In genomic region chr2:233082222-233082933, GRCh38 we compare ENCODE assay signal across 8 cellular contexts. TPM values are rescaled to one million over a fixed set of nuclear protein-coding genes. Genes with fewer than 3 reads are reported as not detected.
A peak's percentile ranks its signal among the peaks of the same experiment; 100 is the strongest.
DNase-seq lines count a peak whose midpoint lies in the region; ATAC-seq and TF ChIP-seq lines count a peak whose summit lies in the region.

No MANE protein-coding gene starts in this region.

- H3K9ac ChIP-seq in colonic mucosa (ENCODE audit: low read depth in 2 of 2, low read length in 2 of 2) = no peak overlapping the region

- intact Hi-C loops in colonic mucosa (cut with DNase I) (no loop called here), Caco-2 (cut with micrococcal nuclease; ENCODE audit: unreplicated experiment) (no loop called here)

- BruUV-seq in Caco-2 (replicated peaks; lab: Mats Ljungman, UMichigan) = no TSS peak

- H3K27ac ChIP-seq in colonic mucosa = peak overlapping the region; percentile 54

- H3K36me3 Mint-ChIP-seq in Caco-2 (ENCODE audit: insufficient read depth, unreplicated experiment) (no peaks in the 10 kb centered on the region), nephron progenitor cell (ENCODE audit: low read depth) (no peaks in the 10 kb centered on the region)

- no peaks in the 10 kb centered on the region for H3K9me3 Mint-ChIP-seq in Caco-2 (ENCODE audit: unreplicated experiment)
- H3K9me3 Mint-ChIP-seq in nephron progenitor cell = no peaks in the 10 kb centered on the region

- H3K36me3 ChIP-seq in colonic mucosa (no peaks in the 10 kb centered on the region), Caco-2 (ENCODE audit: control insufficient read depth, insufficient read depth, low read length) (no peaks in the 10 kb centered on the region)

- no peak for TF ChIP-seq CTCF in colonic mucosa (IDR thresholded peaks at IDR 0.05)
- no peak for TF ChIP-seq CTCF in Caco-2 (IDR thresholded peaks at IDR 0.05; ENCODE audit: insufficient read depth in 1 of 2, low read depth in 1 of 2, low read length in 1 of 2, severe bottlenecking in 1 of 2, unreplicated experiment in 1 of 2)
- TF ChIP-seq CTCF in nephron progenitor cell (IDR thresholded peaks at IDR 0.05) = no peak

- H3K4me1 Mint-ChIP-seq in Caco-2 (ENCODE audit: low read depth, unreplicated experiment) (no peaks in the 10 kb centered on the region), nephron progenitor cell (peaks cover 58% of the 10 kb centered on the region)

- H3K4me3 Mint-ChIP-seq in Caco-2 (ENCODE audit: unreplicated experiment) (no peak overlapping the region), nephron progenitor cell (no peak overlapping the region)

- no peak overlapping the region for H3K4me3 ChIP-seq in colonic mucosa
- H3K4me3 ChIP-seq in Caco-2 (ENCODE audit: low read depth, low read length) = no peak overlapping the region

- no peaks in the 10 kb centered on the region for H3K27me3 ChIP-seq in colonic mucosa
- no peaks in the 10 kb centered on the region for H3K27me3 ChIP-seq in Caco-2 (replicated peaks; ENCODE audit: control insufficient read depth, insufficient read depth, low read length)

- H3K4me1 ChIP-seq in colonic mucosa (no peaks in the 10 kb centered on the region), Caco-2 (no peaks in the 10 kb centered on the region)

- TF ChIP-seq POLR2A in GM15510 (IDR thresholded peaks at IDR 0.05; ENCODE audit: borderline replicate concordance, extremely low read depth, insufficient read length) = peak; percentile 34

- CTCF ChIA-PET in Caco-2 (lab: Charles Lee) = no interaction called here

- H3K27me3 Mint-ChIP-seq in Caco-2 (ENCODE audit: insufficient read depth, unreplicated experiment) (peaks cover 7% of the 10 kb centered on the region), nephron progenitor cell (ENCODE audit: low read depth, poor library complexity) (peaks cover 6% of the 10 kb centered on the region)

- H3K27ac Mint-ChIP-seq in Caco-2 (ENCODE audit: unreplicated experiment) (no peak overlapping the region), nephron progenitor cell (no peak overlapping the region)

- H3K9me3 ChIP-seq in colonic mucosa (no peaks in the 10 kb centered on the region), Caco-2 (no peaks in the 10 kb centered on the region)

- DNase-seq in KG1 (lab: John Stamatoyannopoulos, UW) (peak; percentile 53), colonic mucosa (no peak), HPDE6-E6E7 (ENCODE audit: extremely low spot score) (no peak), Caco-2 (no peak), DMS114 treated with DMSO at 0.1 percent for 48 hours (lab: John Stamatoyannopoulos, UW; ENCODE audit: unreplicated experiment) (no peak), nephron progenitor cell (no peak)

- POLR2A ChIA-PET in Caco-2 (lab: Charles Lee) = no interaction called here

- peak; percentile 34 for ATAC-seq in GM21447 (IDR thresholded peaks at IDR 0.05; ENCODE audit: unreplicated experiment)

RNA-seq across cellular contexts. Expression of gene INPP5D, which starts 22.2 kb away (rescaled TPM):
- total RNA-seq in colonic mucosa (1 to 10 TPM; 6.5 to 7.1 TPM), Caco-2 (2022) (not detected in 2 replicates)

RNA-seq across cellular contexts. Expression of gene NEU2, which starts 49.9 kb away (rescaled TPM):
- total RNA-seq in colonic mucosa (not detected), Caco-2 (2022) (not detected in 2 replicates)
